17 cellular contexts compared by ENCODE assay signal in genomic region chr2:10320933-10321332, GRCh38. TPM values are rescaled to one million over a fixed set of nuclear protein-coding genes. Genes with fewer than 3 reads are reported as not detected.
DNase-seq lines count a peak whose midpoint lies in the region; ATAC-seq and TF ChIP-seq lines count a peak whose summit lies in the region.
"Had no signal": no experiment of that assay in that cellular context is flagged by ENCODE, and none has a peak within 500 bp of the region (broad histone marks: within the 10 kb centered on the region; RNA-seq: fewer than 3 reads in every experiment).

No MANE protein-coding gene starts in this region.

- no peaks in the 10 kb centered on the region for H3K27me3 Mint-ChIP-seq in activated CD4-positive, alpha-beta T cell treated with anti-CD3 and anti-CD28 coated beads for 36 hours
- no peaks in the 10 kb centered on the region for H3K27me3 Mint-ChIP-seq in CD8-positive, alpha-beta T cell (ENCODE audit: low read depth)
- no peaks in the 10 kb centered on the region for H3K27me3 Mint-ChIP-seq in naive thymus-derived CD4-positive, alpha-beta T cell

- H3K9me3 Mint-ChIP-seq in activated CD4-positive, alpha-beta T cell treated with anti-CD3 and anti-CD28 coated beads for 36 hours (ENCODE audit: low read depth): no peaks in the 10 kb centered on the region
- no peaks in the 10 kb centered on the region for H3K9me3 Mint-ChIP-seq in CD8-positive, alpha-beta T cell
- peaks cover 0 to 3% (median 0%) of the 10 kb centered on the region in 11 donors for H3K9me3 Mint-ChIP-seq in naive thymus-derived CD4-positive, alpha-beta T cell

- peaks cover 65% of the 10 kb centered on the region for H3K4me1 Mint-ChIP-seq in activated CD4-positive, alpha-beta T cell treated with anti-CD3 and anti-CD28 coated beads for 36 hours
- H3K4me1 Mint-ChIP-seq in CD8-positive, alpha-beta T cell (ENCODE audit: low read depth): peaks cover 81% of the 10 kb centered on the region
- H3K4me1 Mint-ChIP-seq in naive thymus-derived CD4-positive, alpha-beta T cell: peaks cover 30 to 91% (median 78%) of the 10 kb centered on the region in 7 donors

- peaks cover 30% of the 10 kb centered on the region for H3K36me3 Mint-ChIP-seq in activated CD4-positive, alpha-beta T cell treated with anti-CD3 and anti-CD28 coated beads for 36 hours (ENCODE audit: low read depth)
- peaks cover 30% of the 10 kb centered on the region for H3K36me3 Mint-ChIP-seq in CD8-positive, alpha-beta T cell
- peaks cover 4 to 28% (median 21%) of the 10 kb centered on the region in 5 donors for H3K36me3 Mint-ChIP-seq in naive thymus-derived CD4-positive, alpha-beta T cell

- H3K27ac ChIP-seq in CD8-positive, alpha-beta T cell (ENCODE audit: low read depth, low read length): no peak overlapping the region
- no peak overlapping the region for H3K27ac ChIP-seq in naive thymus-derived CD4-positive, alpha-beta T cell (ENCODE audit: low read depth, low read length)
- no peak overlapping the region for H3K27ac ChIP-seq in sigmoid colon
- H3K27ac ChIP-seq: 22Rv1, BLaER1 had no signal

- no peak overlapping the region for H3K4me3 Mint-ChIP-seq in activated CD4-positive, alpha-beta T cell treated with anti-CD3 and anti-CD28 coated beads for 36 hours
- no peak overlapping the region for H3K4me3 Mint-ChIP-seq in CD8-positive, alpha-beta T cell
- no peak overlapping the region for H3K4me3 Mint-ChIP-seq in naive thymus-derived CD4-positive, alpha-beta T cell

- no peak overlapping the region for H3K4me3 ChIP-seq in CD8-positive, alpha-beta T cell (ENCODE audit: low read depth, low read length)
- H3K4me3 ChIP-seq in naive thymus-derived CD4-positive, alpha-beta T cell (ENCODE audit: low read length): no peak overlapping the region
- no peak overlapping the region for H3K4me3 ChIP-seq in sigmoid colon
- H3K4me3 ChIP-seq: BLaER1, HAP-1 had no signal

- TF ChIP-seq CTCF in CD8-positive, alpha-beta T cell (IDR thresholded peaks at IDR 0.05): no peak
- TF ChIP-seq CTCF in sigmoid colon (IDR thresholded peaks at IDR 0.05): no peak

- H3K36me3 ChIP-seq in CD8-positive, alpha-beta T cell (ENCODE audit: insufficient read depth, low read length): no peaks in the 10 kb centered on the region
- H3K36me3 ChIP-seq in naive thymus-derived CD4-positive, alpha-beta T cell (ENCODE audit: control insufficient read depth in 2 of 3, insufficient read depth in 3 of 3, low read length in 3 of 3): no peaks in the 10 kb centered on the region
- H3K36me3 ChIP-seq in sigmoid colon: no peaks in the 10 kb centered on the region
- H3K36me3 ChIP-seq: HAP-1 had no signal

- no peak for ATAC-seq in activated CD4-positive, alpha-beta T cell treated with anti-CD3 and anti-CD28 coated beads for 36 hours
- ATAC-seq in CD8-positive, alpha-beta T cell: no peak
- no peak for ATAC-seq in naive thymus-derived CD4-positive, alpha-beta T cell
- ATAC-seq in GM21737 (IDR thresholded peaks at IDR 0.05; ENCODE audit: unreplicated experiment): no peak
- ATAC-seq: HepG2 had no signal

- CTCF ChIA-PET in activated CD4-positive, alpha-beta T cell treated with anti-CD3 and anti-CD28 coated beads for 36 hours (lab: Charles Lee): no interaction called here
- CTCF ChIA-PET in CD8-positive, alpha-beta T cell (lab: Charles Lee): no interaction called here
- CTCF ChIA-PET in naive thymus-derived CD4-positive, alpha-beta T cell (lab: Charles Lee): interaction anchor here (0.6 to 1.0 kb wide), 2 partner anchors 13 to 88 kb away, joined by 4 read pairs; no protein-coding TSS in a partner anchor

- H3K9me3 ChIP-seq in CD8-positive, alpha-beta T cell (ENCODE audit: low read length): no peaks in the 10 kb centered on the region
- no peaks in the 10 kb centered on the region for H3K9me3 ChIP-seq in naive thymus-derived CD4-positive, alpha-beta T cell (ENCODE audit: control insufficient read depth in 2 of 3, low read length in 3 of 3)
- H3K9me3 ChIP-seq in sigmoid colon: no peaks in the 10 kb centered on the region

- H3K27me3 ChIP-seq in CD8-positive, alpha-beta T cell (ENCODE audit: insufficient read depth, low read length): no peaks in the 10 kb centered on the region
- no peaks in the 10 kb centered on the region for H3K27me3 ChIP-seq in naive thymus-derived CD4-positive, alpha-beta T cell (ENCODE audit: control insufficient read depth in 2 of 2, insufficient read depth in 2 of 2, low read length in 2 of 2)
- H3K27me3 ChIP-seq in sigmoid colon: no peaks in the 10 kb centered on the region
- H3K27me3 ChIP-seq: BLaER1 had no signal

- peaks cover 41% of the 10 kb centered on the region for H3K4me1 ChIP-seq in CD8-positive, alpha-beta T cell (ENCODE audit: insufficient read depth, low read length)
- H3K4me1 ChIP-seq in naive thymus-derived CD4-positive, alpha-beta T cell (ENCODE audit: control insufficient read depth in 2 of 2, insufficient read depth in 2 of 2, low read length in 2 of 2): peaks cover 0 to 21% of the 10 kb centered on the region in 2 donors
- peaks cover 0 to 7% (median 0%) of the 10 kb centered on the region in 4 donors for H3K4me1 ChIP-seq in sigmoid colon

- no peak for TF ChIP-seq POLR2A in sigmoid colon (IDR thresholded peaks at IDR 0.05)

- no peak for DNase-seq in activated CD4-positive, alpha-beta T cell treated with anti-CD3 and anti-CD28 coated beads for 36 hours
- DNase-seq in activated CD4-positive, alpha-beta T cell treated with anti-CD3 and anti-CD28 coated beads, Interleukin-2, amount 50 U/mL, for 1 hour: no peak
- DNase-seq in CD8-positive, alpha-beta T cell: no peak
- no peak for DNase-seq in naive thymus-derived CD4-positive, alpha-beta T cell
- peak; percentile 24 for DNase-seq in sigmoid colon
- no peak for DNase-seq in H4 (ENCODE audit: low spot score)
- no peak for DNase-seq in stimulated activated CD4-positive, alpha-beta T cell treated with anti-CD3 and anti-CD28 coated beads, Interleukin-2, amount 100 ng/mL, for 24 hours
- DNase-seq: AML-193, DMS153, DMS79 treated with DMSO at 0.1 percent for 48 hours, EL, GOT3 had no signal

- TF ChIP-seq EP300 in sigmoid colon (IDR thresholded peaks at IDR 0.05): no peak

- POLR2A ChIA-PET in activated CD4-positive, alpha-beta T cell treated with anti-CD3 and anti-CD28 coated beads for 36 hours (lab: Charles Lee): no interaction called here
- POLR2A ChIA-PET in CD8-positive, alpha-beta T cell (lab: Charles Lee): no interaction called here
- POLR2A ChIA-PET in naive thymus-derived CD4-positive, alpha-beta T cell (lab: Charles Lee): interaction anchor here (3.2 kb wide), 1 partner anchor 9 kb away, joined by 20 read pairs; no protein-coding TSS in a partner anchor

- intact Hi-C loops in activated CD4-positive, alpha-beta T cell treated with anti-CD3 and anti-CD28 coated beads for 36 hours (cut with DNase I, micrococcal nuclease): no loop called here
- intact Hi-C loops in CD8-positive, alpha-beta T cell (cut with DNase I, micrococcal nuclease): no loop called here
- intact Hi-C loops in naive thymus-derived CD4-positive, alpha-beta T cell (cut with micrococcal nuclease): no loop called here
- intact Hi-C loops in sigmoid colon (cut with DNase I): no loop called here

- peak overlapping the region; percentile 8 for H3K27ac Mint-ChIP-seq in activated CD4-positive, alpha-beta T cell treated with anti-CD3 and anti-CD28 coated beads for 36 hours
- peak overlapping the region; percentile 60 for H3K27ac Mint-ChIP-seq in CD8-positive, alpha-beta T cell
- peak overlapping the region in 7 of 9 donors; percentile 7 to 65 (median 41) for H3K27ac Mint-ChIP-seq in naive thymus-derived CD4-positive, alpha-beta T cell

- WGBS in sigmoid colon, 2 donors: 94 to 95% methylated on average over 9 of the region's 9 CpGs

RNA-seq across cellular contexts. Expression of gene HPCAL1, which starts 18.2 kb away (rescaled TPM):
- 100 to 1,000 TPM; 109 to 114 TPM for total RNA-seq in activated CD4-positive, alpha-beta T cell treated with anti-CD3 and anti-CD28 coated beads for 36 hours
- total RNA-seq in CD8-positive, alpha-beta T cell: 10 to 100 TPM; 25.0 to 25.6 TPM
- 10 to 100 TPM; 44.9 to 90.5 (median 65.8) TPM for total RNA-seq in naive thymus-derived CD4-positive, alpha-beta T cell
- 100 to 1,000 TPM; 105 to 137 TPM for polyA plus RNA-seq in naive thymus-derived CD4-positive, alpha-beta T cell
- total RNA-seq in sigmoid colon: 10 to 100 TPM; 27.7 to 46.0 (median 34.2) TPM
- polyA plus RNA-seq in sigmoid colon: 100 to 1,000 TPM in 2 of 3 donors, 10 to 100 TPM in 1; 67.9 to 115 (median 110) TPM
- total RNA-seq in H4 (2014; rRNA removed; shearing (Covaris generic)): 40.4 and 50.8 TPM in 2 replicates

Comparison
In these comparisons a context has a peak if more than half of its experiments do, and no peak if none do; other contexts are left out.
1. H3K27ac Mint-ChIP-seq: peak in every context shown above with its lines; median percentile 60 in CD8-positive, alpha-beta T cell; 41 in naive thymus-derived CD4-positive, alpha-beta T cell; 8 in activated CD4-positive, alpha-beta T cell treated with anti-CD3 and anti-CD28 coated beads for 36 hours.